ENCODE assay signal across 8 cellular contexts in genomic region chr15:44593042-44593736, GRCh38. TPM values are rescaled to one million over a fixed set of nuclear protein-coding genes. Genes with fewer than 3 reads are reported as not detected.
DNase-seq lines count a peak whose midpoint lies in the region; ATAC-seq, FAIRE-seq and TF ChIP-seq lines count a peak whose summit lies in the region.

No MANE protein-coding gene starts in this region.

- H3K27ac Mint-ChIP-seq in astrocyte (ENCODE audit: unreplicated experiment): no peak overlapping the region

- peaks cover 71% of the 10 kb centered on the region for H3K36me3 ChIP-seq in DOHH2 (ENCODE audit: control insufficient read depth, low read length)
- H3K36me3 ChIP-seq in astrocyte (ENCODE audit: insufficient read depth, low read length): peaks cover 32% of the 10 kb centered on the region
- H3K36me3 ChIP-seq in mucosa of descending colon (ENCODE audit: low read depth): peaks cover 7% of the 10 kb centered on the region
- H3K36me3 ChIP-seq in aorta (ENCODE audit: control insufficient read depth in 1 of 2, insufficient read depth in 2 of 2, low read length in 1 of 2): peaks cover 10 to 13% of the 10 kb centered on the region in 2 donors
- peaks cover 57% of the 10 kb centered on the region for H3K36me3 ChIP-seq in WERI-Rb-1

- H3K4me1 ChIP-seq in DOHH2 (ENCODE audit: control insufficient read depth, low read length) (no peaks in the 10 kb centered on the region), astrocyte (ENCODE audit: insufficient read depth, low read length) (no peaks in the 10 kb centered on the region), mucosa of descending colon (ENCODE audit: low read depth) (no peaks in the 10 kb centered on the region), aorta (ENCODE audit: control insufficient read depth in 1 of 2, insufficient read depth in 2 of 2, low read length in 2 of 2) (no peaks in the 10 kb centered on the region)

- H3F3A ChIP-seq in DOHH2 (ENCODE audit: control insufficient read depth, insufficient read depth): no peaks in the 10 kb centered on the region

- peak; percentile 10 for DNase-seq in LHCN-M2 (ENCODE audit: low read depth)
- no peak for DNase-seq in astrocyte (ENCODE audit: low read depth)
- DNase-seq in mucosa of descending colon: no peak
- no peak for DNase-seq in iPS-NIHi7 (ENCODE audit: extremely low spot score)
- no peak for DNase-seq in aorta
- no peak for DNase-seq in WERI-Rb-1

- intact Hi-C loops in mucosa of descending colon (cut with DNase I, micrococcal nuclease): no loop called here
- intact Hi-C loops in aorta (cut with DNase I): no loop called here

- no peak for FAIRE-seq in astrocyte (lab: Jason Lieb, UNC)

- peak; percentile 50 for ATAC-seq in mucosa of descending colon
- no peak for ATAC-seq in GM21825 (IDR thresholded peaks at IDR 0.05; ENCODE audit: unreplicated experiment)
- no peak for ATAC-seq in aorta (ENCODE audit: low FRiP score)

- H3K4me3 Mint-ChIP-seq in astrocyte (ENCODE audit: unreplicated experiment): no peak overlapping the region

- H3K79me2 ChIP-seq in DOHH2 (ENCODE audit: control insufficient read depth, low read length) (no peaks in the 10 kb centered on the region), astrocyte (ENCODE audit: insufficient read depth, low read length) (no peaks in the 10 kb centered on the region)

- H3K9ac ChIP-seq in astrocyte (ENCODE audit: low read length): no peak overlapping the region

- no peaks in the 10 kb centered on the region for H3K9me3 Mint-ChIP-seq in astrocyte (ENCODE audit: unreplicated experiment)

- H4K20me1 ChIP-seq in DOHH2 (ENCODE audit: control insufficient read depth, insufficient read depth, low read depth, low read length): no peaks in the 10 kb centered on the region
- H4K20me1 ChIP-seq in astrocyte (ENCODE audit: insufficient read depth, low read length): no peaks in the 10 kb centered on the region

- no peaks in the 10 kb centered on the region for H3K27me3 Mint-ChIP-seq in astrocyte (ENCODE audit: low read depth, unreplicated experiment)

- TF ChIP-seq CTCF in DOHH2 (IDR thresholded peaks at IDR 0.05; ENCODE audit: low read depth, low read length, poor library complexity, severe bottlenecking) (peak; percentile 28), astrocyte (IDR thresholded peaks at IDR 0.05; ENCODE audit: insufficient read depth, low read depth, low read length) (peak; percentile 62), mucosa of descending colon (IDR thresholded peaks at IDR 0.05) (no peak), WERI-Rb-1 (IDR thresholded peaks at IDR 0.05; ENCODE audit: low read depth, low read length) (no peak)

- no peak overlapping the region for H2AFZ ChIP-seq in astrocyte (ENCODE audit: low read depth, low read length)

- H3K4me2 ChIP-seq in DOHH2 (ENCODE audit: low read length): no peak overlapping the region
- H3K4me2 ChIP-seq in astrocyte (ENCODE audit: low read length): no peak overlapping the region

- H3K27me3 ChIP-seq in DOHH2 (ENCODE audit: control insufficient read depth, low read length) (no peaks in the 10 kb centered on the region), astrocyte (ENCODE audit: insufficient read depth, low read length) (no peaks in the 10 kb centered on the region), aorta (ENCODE audit: control insufficient read depth in 1 of 2, insufficient read depth in 2 of 2, low read length in 1 of 2) (no peaks in the 10 kb centered on the region), WERI-Rb-1 (ENCODE audit: insufficient read depth, low read depth, severe bottlenecking) (no peaks in the 10 kb centered on the region)

- no peaks in the 10 kb centered on the region for H3K9me2 ChIP-seq in DOHH2 (replicated peaks; ENCODE audit: control insufficient read depth, low read length)

- peaks cover 10% of the 10 kb centered on the region for H3K36me3 Mint-ChIP-seq in astrocyte (ENCODE audit: low read depth, unreplicated experiment)

- 78 to 79% methylated on average over 7 of the region's 7 CpGs for WGBS in aorta, 2 donors

- H3K4me3 ChIP-seq in DOHH2 (ENCODE audit: low read length): no peak overlapping the region
- no peak overlapping the region for H3K4me3 ChIP-seq in astrocyte (ENCODE audit: insufficient read depth, low read depth, low read length)
- H3K4me3 ChIP-seq in mucosa of descending colon: no peak overlapping the region
- H3K4me3 ChIP-seq in aorta (ENCODE audit: low read length in 2 of 2): no peak overlapping the region
- H3K4me3 ChIP-seq in WERI-Rb-1 (ENCODE audit: low read depth, low read length): no peak overlapping the region

- H3K4me1 Mint-ChIP-seq in astrocyte (ENCODE audit: low read depth, unreplicated experiment): no peaks in the 10 kb centered on the region

- H3K27ac ChIP-seq in DOHH2 (ENCODE audit: low read depth, low read length): no peak overlapping the region
- H3K27ac ChIP-seq in astrocyte (ENCODE audit: low read depth, low read length): no peak overlapping the region
- no peak overlapping the region for H3K27ac ChIP-seq in aorta (ENCODE audit: low read depth in 1 of 2, low read length in 2 of 2)
- H3K27ac ChIP-seq in WERI-Rb-1: no peak overlapping the region

- H3K9me3 ChIP-seq in DOHH2 (ENCODE audit: control insufficient read depth, insufficient read depth, low read length) (no peaks in the 10 kb centered on the region), astrocyte (ENCODE audit: insufficient read depth, low read depth, low read length) (no peaks in the 10 kb centered on the region), mucosa of descending colon (no peaks in the 10 kb centered on the region), aorta (ENCODE audit: control insufficient read depth, low read length) (no peaks in the 10 kb centered on the region), WERI-Rb-1 (ENCODE audit: severe bottlenecking) (no peaks in the 10 kb centered on the region)

RNA-seq across cellular contexts. Expression of gene EIF3J, which starts 56.2 kb away (rescaled TPM):
- total RNA-seq in LHCN-M2 (2014; rRNA removed): 28.3 and 35.0 TPM in 2 replicates
- polyA plus RNA-seq in LHCN-M2 (2012): 62.8 TPM
- total RNA-seq in astrocyte: 131 and 133 TPM in 2 replicates
- total RNA-seq in mucosa of descending colon: 10 to 100 TPM; 46.0 to 76.7 (median 61.8) TPM
- total RNA-seq in aorta: 10 to 100 TPM; 61.7 to 65.9 TPM
- polyA plus RNA-seq in aorta: 10 to 100 TPM; 30.2 to 51.5 TPM

Comparison
In these comparisons a context has a peak if more than half of its experiments do, and no peak if none do; other contexts are left out.
1. CTCF ChIP-seq: peak in DOHH2 (single experiment) and astrocyte (single experiment); none in mucosa of descending colon (single experiment) and WERI-Rb-1 (single experiment).